1 cellular context compared by ENCODE assay signal in genomic region chr14:80455031-80455430, GRCh38.
TF ChIP-seq lines count a peak whose summit lies in the region.

No MANE protein-coding gene starts in this region.

TF ChIP-seq in WTC11, 78 proteins besides CTCF, POLR2A, EP300 and RAD21 (continued from another document):
- TF ChIP-seq ZNF512 (CRISPR knock-in tag; IDR thresholded peaks at IDR 0.05; ENCODE audit: borderline replicate concordance) (no peak), ZBTB21 (CRISPR knock-in tag; IDR thresholded peaks at IDR 0.05; ENCODE audit: borderline replicate concordance) (no peak), ZNF232 (CRISPR knock-in tag; IDR thresholded peaks at IDR 0.05) (no peak), FOXP4 (CRISPR knock-in tag; IDR thresholded peaks at IDR 0.05) (no peak), ZNF219 (CRISPR knock-in tag; IDR thresholded peaks at IDR 0.05; ENCODE audit: borderline replicate concordance) (no peak), USF1 (CRISPR knock-in tag; IDR thresholded peaks at IDR 0.05) (peak; percentile 70; the same call in 1 of the 2 replicates), STAT6 (CRISPR knock-in tag; conservative IDR thresholded peaks at IDR 0.05; ENCODE audit: low read depth) (no peak), USF2 (CRISPR knock-in tag; IDR thresholded peaks at IDR 0.05) (peak; percentile 73), HMGXB4 (CRISPR knock-in tag; IDR thresholded peaks at IDR 0.05) (no peak)
